ENCODE assay signal across 8 cellular contexts in genomic region chr10:77428776-77429395, GRCh38.
DNase-seq lines count a peak whose midpoint lies in the region; ATAC-seq and TF ChIP-seq lines count a peak whose summit lies in the region.

No MANE protein-coding gene starts in this region.

- H3K9me3 ChIP-seq in OCI-LY3 (ENCODE audit: insufficient read depth, low read length) (no peaks in the 10 kb centered on the region), fibroblast of lung (ENCODE audit: control insufficient read depth, insufficient read depth, low read depth, low read length) (no peaks in the 10 kb centered on the region)

- H3K4me3 ChIP-seq in OCI-LY3 (ENCODE audit: low read length) (no peak overlapping the region), fibroblast of lung (replicated peaks in 1 of 4; ENCODE audit: control extremely low read depth in 1 of 4, insufficient read depth in 1 of 4, low read depth in 3 of 4, low read length in 4 of 4) (no peak overlapping the region)

- H4K20me1 ChIP-seq in OCI-LY3 (ENCODE audit: insufficient read depth, low read length) = peaks cover 74% of the 10 kb centered on the region
- H4K20me1 ChIP-seq in fibroblast of lung (ENCODE audit: control insufficient read depth, extremely low read depth, insufficient read depth, low read length) = no peaks in the 10 kb centered on the region

- DNase-seq in GM04504 (ENCODE audit: low read depth) (peak; percentile 54), fibroblast of lung (ENCODE audit: low read depth in 2 of 2) (peak; percentile 74 to 75), posterior vena cava (ENCODE audit: low spot score) (peak; percentile 90), NCI-H1092 treated with DMSO at 0.1 percent for 48 hours (lab: John Stamatoyannopoulos, UW) (no peak)
- DNase-seq in activated CD8-positive, alpha-beta memory T cell treated with anti-CD3 and anti-CD28 coated beads, Interleukin-2, amount 50 U/mL, for 4 hours = no peak
- DNase-seq in stimulated activated CD4-positive, alpha-beta T cell treated with anti-CD3 and anti-CD28 coated beads, Interleukin-4, amount 100 ng/mL, for 1 hour = no peak

- H3K9ac ChIP-seq in OCI-LY3 (ENCODE audit: low read length) (no peak overlapping the region), fibroblast of lung (ENCODE audit: insufficient read depth, low read length) (no peak overlapping the region)

- H3K79me2 ChIP-seq in OCI-LY3 (ENCODE audit: low read length) (0 out of 2 replicates have a peak, but pooled peaks cover 6% of the 10 kb centered on the region), fibroblast of lung (ENCODE audit: control insufficient read depth, insufficient read depth, low read length) (no peaks in the 10 kb centered on the region)

- TF ChIP-seq CTCF in OCI-LY3 (IDR thresholded peaks at IDR 0.05; ENCODE audit: low read depth, low read length) = 0 out of 2 replicates have a peak, but pooled peaks have one; percentile 9
- TF ChIP-seq CTCF in fibroblast of lung (conservative IDR thresholded peaks at IDR 0.05 in 1 of 2, IDR thresholded peaks at IDR 0.05 in 1 of 2; ENCODE audit: low read depth in 1 of 2, low read length in 2 of 2) = peak; percentile 65 to 77

- H3K4me1 ChIP-seq in OCI-LY3 (ENCODE audit: low read length) (no peaks in the 10 kb centered on the region), fibroblast of lung (ENCODE audit: control insufficient read depth, extremely low read depth, insufficient read depth, low read length) (no peaks in the 10 kb centered on the region)

- H3K4me2 ChIP-seq in OCI-LY3 (ENCODE audit: low read length) (no peak overlapping the region), fibroblast of lung (ENCODE audit: extremely low read depth, insufficient read depth, low read length) (no peak overlapping the region)

- H3K27me3 ChIP-seq in OCI-LY3 (ENCODE audit: low read depth, low read length) = no peaks in the 10 kb centered on the region
- H3K27me3 ChIP-seq in fibroblast of lung (ENCODE audit: control insufficient read depth, insufficient read depth, low read length) = no peaks in the 10 kb centered on the region

- H2AFZ ChIP-seq in OCI-LY3 (ENCODE audit: low read depth, low read length) (no peak overlapping the region), fibroblast of lung (ENCODE audit: low read length) (no peak overlapping the region)

- intact Hi-C loops in posterior vena cava (cut with DNase I) = loop anchor here in 1 of 2 donors (10.0 kb wide), 1 partner anchor 206 kb away; the partner anchor contains the start of gene KCNMA1

- ATAC-seq in GM21717 (IDR thresholded peaks at IDR 0.05; ENCODE audit: unreplicated experiment) = no peak

- H3K27ac ChIP-seq in OCI-LY3 (ENCODE audit: low read length) (no peak overlapping the region), fibroblast of lung (ENCODE audit: insufficient read depth, low read length) (no peak overlapping the region)

- H3K36me3 ChIP-seq in OCI-LY3 (replicated peaks; ENCODE audit: low read depth, low read length) (no peaks in the 10 kb centered on the region), fibroblast of lung (ENCODE audit: control insufficient read depth, insufficient read depth, low read length) (no peaks in the 10 kb centered on the region)

Comparison
In these comparisons a context has a peak if more than half of its experiments do, and no peak if none do; other contexts are left out.
1. DNase-seq: peak in GM04504 (single experiment), fibroblast of lung (2 of 2) and posterior vena cava (single experiment); none in NCI-H1092 treated with DMSO at 0.1 percent for 48 hours (single experiment), activated CD8-positive, alpha-beta memory T cell treated with anti-CD3 and anti-CD28 coated beads, Interleukin-2, amount 50 U/mL, for 4 hours (single experiment) and stimulated activated CD4-positive, alpha-beta T cell treated with anti-CD3 and anti-CD28 coated beads, Interleukin-4, amount 100 ng/mL, for 1 hour (single experiment).